Comparison of ENCODE assay signal across 25 cellular contexts in genomic region chr17:45666046-45666600, GRCh38.
A peak's percentile ranks its signal among the peaks of the same experiment; 100 is the strongest.
DNase-seq lines count a peak whose midpoint lies in the region; ATAC-seq and TF ChIP-seq lines count a peak whose summit lies in the region.
"Had no signal": no experiment of that assay in that cellular context is flagged by ENCODE, and none has a peak within 500 bp of the region (broad histone marks: within the 10 kb centered on the region; RNA-seq: fewer than 3 reads in every experiment).

No MANE protein-coding gene starts in this region.

- peak; percentile 73 for TF ChIP-seq CTCF in LNCAP (IDR thresholded peaks at IDR 0.05)
- TF ChIP-seq CTCF in brain (conservative IDR thresholded peaks at IDR 0.05): peak; percentile 23 to 29

- H3K27me3 Mint-ChIP-seq in activated naive CD4-positive, alpha-beta T cell treated with anti-CD3 and anti-CD28 coated beads, Interleukin-2, amount 50 U/mL, for 24 hours: peaks cover 10% of the 10 kb centered on the region
- H3K27me3 Mint-ChIP-seq in activated naive CD4-positive, alpha-beta T cell treated with anti-CD3 and anti-CD28 coated beads for 36 hours (ENCODE audit: low read depth): peaks cover 3% of the 10 kb centered on the region
- peaks cover 6% of the 10 kb centered on the region for H3K27me3 Mint-ChIP-seq in brain

- peaks cover 5% of the 10 kb centered on the region for H3K9me3 Mint-ChIP-seq in activated naive CD4-positive, alpha-beta T cell treated with anti-CD3 and anti-CD28 coated beads, Interleukin-2, amount 50 U/mL, for 24 hours
- no peaks in the 10 kb centered on the region for H3K9me3 Mint-ChIP-seq in activated naive CD4-positive, alpha-beta T cell treated with anti-CD3 and anti-CD28 coated beads for 36 hours
- H3K9me3 Mint-ChIP-seq in brain: peaks cover 0 to 3% (median 0%) of the 10 kb centered on the region in 5 experiments
- H3K9me3 Mint-ChIP-seq: activated CD8-positive, alpha-beta T cell treated with anti-CD3 and anti-CD28 coated beads for 36 hours; activated naive CD4-positive, alpha-beta T cell treated with anti-CD3 and anti-CD28 coated beads, Interleukin-2, amount 10 ng/mL, durations not matched to agents 7 days and 5 days; effector memory CD8-positive, alpha-beta T cell; nephron; T-helper 2 cell treated with Interferon-gamma antibody and Interleukin-4, amounts not matched to agents 5 μg/mL and 100 μg/mL, for 36 hours had no signal

- H3K27ac Mint-ChIP-seq in activated naive CD4-positive, alpha-beta T cell treated with anti-CD3 and anti-CD28 coated beads, Interleukin-2, amount 50 U/mL, for 24 hours: peak overlapping the region; percentile 51
- no peak overlapping the region for H3K27ac Mint-ChIP-seq in activated naive CD4-positive, alpha-beta T cell treated with anti-CD3 and anti-CD28 coated beads for 36 hours
- H3K27ac Mint-ChIP-seq in brain: no peak overlapping the region
- H3K27ac Mint-ChIP-seq: activated CD8-positive, alpha-beta T cell treated with anti-CD3 and anti-CD28 coated beads for 36 hours; activated naive CD4-positive, alpha-beta T cell treated with anti-CD3 and anti-CD28 coated beads, Interleukin-2, amount 10 ng/mL, durations not matched to agents 7 days and 5 days; CD4-positive, CD25-positive, alpha-beta regulatory T cell; effector memory CD8-positive, alpha-beta T cell; nephron; progenitor cell of endocrine pancreas; T-helper 2 cell treated with Interferon-gamma antibody and Interleukin-4, amounts not matched to agents 5 μg/mL and 100 μg/mL, for 36 hours had no signal

- no peak overlapping the region for H3K4me3 Mint-ChIP-seq in activated naive CD4-positive, alpha-beta T cell treated with anti-CD3 and anti-CD28 coated beads, Interleukin-2, amount 50 U/mL, for 24 hours
- no peak overlapping the region for H3K4me3 Mint-ChIP-seq in activated naive CD4-positive, alpha-beta T cell treated with anti-CD3 and anti-CD28 coated beads for 36 hours
- no peak overlapping the region for H3K4me3 Mint-ChIP-seq in brain
- H3K4me3 Mint-ChIP-seq: activated CD8-positive, alpha-beta T cell treated with anti-CD3 and anti-CD28 coated beads for 36 hours; activated naive CD4-positive, alpha-beta T cell treated with anti-CD3 and anti-CD28 coated beads, Interleukin-2, amount 10 ng/mL, durations not matched to agents 7 days and 5 days; CD4-positive, CD25-positive, alpha-beta regulatory T cell; effector memory CD8-positive, alpha-beta T cell; nephron; T-helper 2 cell treated with Interferon-gamma antibody and Interleukin-4, amounts not matched to agents 5 μg/mL and 100 μg/mL, for 36 hours had no signal

- H3K4me1 Mint-ChIP-seq in activated naive CD4-positive, alpha-beta T cell treated with anti-CD3 and anti-CD28 coated beads, Interleukin-2, amount 50 U/mL, for 24 hours: no peaks in the 10 kb centered on the region
- H3K4me1 Mint-ChIP-seq in activated naive CD4-positive, alpha-beta T cell treated with anti-CD3 and anti-CD28 coated beads for 36 hours (ENCODE audit: low read depth): no peaks in the 10 kb centered on the region
- no peaks in the 10 kb centered on the region for H3K4me1 Mint-ChIP-seq in brain
- H3K4me1 Mint-ChIP-seq: activated naive CD4-positive, alpha-beta T cell treated with anti-CD3 and anti-CD28 coated beads, Interleukin-2, amount 10 ng/mL, durations not matched to agents 7 days and 5 days; nephron had no signal

- no peak for DNase-seq in activated naive CD4-positive, alpha-beta T cell treated with anti-CD3 and anti-CD28 coated beads for 36 hours
- peak; percentile 16 for DNase-seq in posterior vena cava (ENCODE audit: low spot score)
- DNase-seq in HPDE6-E6E7 (ENCODE audit: extremely low spot score): no peak
- DNase-seq: activated CD4-positive, CD25-positive, alpha-beta regulatory T cell; activated CD8-positive, alpha-beta T cell treated with anti-CD3 and anti-CD28 coated beads for 36 hours; activated naive CD4-positive, alpha-beta T cell treated with anti-CD3 and anti-CD28 coated beads, Interleukin-2, amount 10 ng/mL, durations not matched to agents 7 days and 5 days; activated T-cell treated with anti-CD3 and anti-CD28 coated beads, Interleukin-2, amount 50 U/mL, for 1 hour; anterior cingulate cortex; CD4-positive, CD25-positive, alpha-beta regulatory T cell; effector memory CD8-positive, alpha-beta T cell; left cardiac atrium; mesendoderm; MM.1S; NCI-H1694; small intestine; stimulated activated CD4-positive, alpha-beta T cell treated with anti-CD3 and anti-CD28 coated beads, Interleukin-4, amount 100 ng/mL, for 1 hour; stimulated activated naive CD8-positive, alpha-beta T cell treated with anti-CD3 and anti-CD28 coated beads, Interleukin-15, Interleukin-2, amounts not matched to agents 100 U/mL and 50 U/mL, for 24 hours had no signal

- ATAC-seq in HG03135 (IDR thresholded peaks at IDR 0.05; ENCODE audit: unreplicated experiment) (no peak), GM21526 (IDR thresholded peaks at IDR 0.05; ENCODE audit: low FRiP score, unreplicated experiment) (no peak)
- ATAC-seq: activated CD8-positive, alpha-beta T cell treated with anti-CD3 and anti-CD28 coated beads for 36 hours; effector memory CD8-positive, alpha-beta T cell; left cardiac atrium; stimulated activated naive CD8-positive, alpha-beta T cell treated with anti-CD3 and anti-CD28 coated beads, Interleukin-15, Interleukin-2, amounts not matched to agents 100 U/mL and 50 U/mL, for 24 hours had no signal

- CTCF ChIA-PET in activated naive CD4-positive, alpha-beta T cell treated with anti-CD3 and anti-CD28 coated beads for 36 hours (lab: Charles Lee): interaction anchor here (0.7 to 1.4 kb wide), 3 partner anchors 9 to 37 kb away, joined by 3 to 4 read pairs (median 3); no protein-coding TSS in a partner anchor

- intact Hi-C loops in activated naive CD4-positive, alpha-beta T cell treated with anti-CD3 and anti-CD28 coated beads for 36 hours (cut with micrococcal nuclease): no loop called here
- intact Hi-C loops in posterior vena cava (cut with DNase I): no loop called here

- H3K36me3 Mint-ChIP-seq in activated naive CD4-positive, alpha-beta T cell treated with anti-CD3 and anti-CD28 coated beads, Interleukin-2, amount 50 U/mL, for 24 hours: no peaks in the 10 kb centered on the region
- H3K36me3 Mint-ChIP-seq in activated naive CD4-positive, alpha-beta T cell treated with anti-CD3 and anti-CD28 coated beads for 36 hours (ENCODE audit: low read depth): no peaks in the 10 kb centered on the region
- peaks cover 8% of the 10 kb centered on the region for H3K36me3 Mint-ChIP-seq in brain
- H3K36me3 Mint-ChIP-seq: activated naive CD4-positive, alpha-beta T cell treated with anti-CD3 and anti-CD28 coated beads, Interleukin-2, amount 10 ng/mL, durations not matched to agents 7 days and 5 days; CD4-positive, CD25-positive, alpha-beta regulatory T cell had no signal
